8 cellular contexts compared by ENCODE assay signal in genomic region chr11:66639066-66639813, GRCh38. TPM values are rescaled to one million over a fixed set of nuclear protein-coding genes. Genes with fewer than 3 reads are reported as not detected.
DNase-seq lines count a peak whose midpoint lies in the region; ATAC-seq and TF ChIP-seq lines count a peak whose summit lies in the region.

No MANE protein-coding gene starts in this region.

- TF ChIP-seq CTCF in PC-9 (conservative IDR thresholded peaks at IDR 0.05), result no peak
- no peak for TF ChIP-seq CTCF in lower leg skin (IDR thresholded peaks at IDR 0.05)

- peak; percentile 49 for DNase-seq in activated naive CD4-positive, alpha-beta T cell treated with anti-CD3 and anti-CD28 coated beads for 36 hours
- no peak for DNase-seq in activated naive CD4-positive, alpha-beta T cell treated with Interleukin-2 at 50 U/mL for 16 hours
- DNase-seq in PC-9 (no peak), lower leg skin (ENCODE audit: low spot score in 2 of 2) (peak in 1 of 2 donors; percentile 39)
- DNase-seq in central memory CD8-positive, alpha-beta T cell (ENCODE audit: low spot score in 2 of 2), result peak in 1 of 2 donors; percentile 20

- H3K27ac ChIP-seq in PC-9 (peak overlapping the region; percentile 68), temporal lobe (ENCODE audit: low read depth, low read length) (peak overlapping the region; percentile 81)

- no peaks in the 10 kb centered on the region for H3K27me3 ChIP-seq in PC-9 (ENCODE audit: insufficient read depth, low read depth)

- peaks cover 70% of the 10 kb centered on the region for H3K36me3 Mint-ChIP-seq in activated naive CD4-positive, alpha-beta T cell treated with anti-CD3 and anti-CD28 coated beads for 36 hours (ENCODE audit: low read depth)
- peaks cover 73% of the 10 kb centered on the region for H3K36me3 Mint-ChIP-seq in central memory CD8-positive, alpha-beta T cell (ENCODE audit: insufficient read depth)

- peak; percentile 15 for ATAC-seq in central memory CD8-positive, alpha-beta T cell (replicated peaks; ENCODE audit: extremely low read depth, poor library complexity, severe bottlenecking)
- ATAC-seq in HG03378 (IDR thresholded peaks at IDR 0.05; ENCODE audit: unreplicated experiment) (no peak), HG02884 (IDR thresholded peaks at IDR 0.05; ENCODE audit: unreplicated experiment) (no peak)

- H3K4me3 ChIP-seq in PC-9 (peak overlapping the region; percentile 92), lower leg skin (ENCODE audit: low read depth, poor library complexity, severe bottlenecking) (peak overlapping the region; percentile 68)

- H2AFZ ChIP-seq in PC-9, result peak overlapping the region; percentile 68

- no peaks in the 10 kb centered on the region for H3K9me3 Mint-ChIP-seq in activated naive CD4-positive, alpha-beta T cell treated with anti-CD3 and anti-CD28 coated beads for 36 hours
- H3K9me3 Mint-ChIP-seq in central memory CD8-positive, alpha-beta T cell, result no peaks in the 10 kb centered on the region

- peaks cover 38% of the 10 kb centered on the region for H3K4me1 ChIP-seq in PC-9 (replicated peaks; ENCODE audit: insufficient read depth)

- no peaks in the 10 kb centered on the region for H3K27me3 Mint-ChIP-seq in activated naive CD4-positive, alpha-beta T cell treated with anti-CD3 and anti-CD28 coated beads for 36 hours (ENCODE audit: low read depth)
- H3K27me3 Mint-ChIP-seq in central memory CD8-positive, alpha-beta T cell, result no peaks in the 10 kb centered on the region

- POLR2A ChIA-PET in PC-9 (lab: Charles Lee; ENCODE audit: unreplicated experiment), result interaction anchor here (0.6 to 2.1 kb wide), 3 partner anchors 23 to 113 kb away, joined by 4 to 18 read pairs (median 16); partner anchors contain the start of gene RBM14

- WGBS in lower leg skin, 2 donors, result 4 to 5% methylated on average over 27 of the region's 27 CpGs

- peaks cover 65% of the 10 kb centered on the region for H3F3A ChIP-seq in PC-9 (ENCODE audit: insufficient read depth, low read depth)

- H3K27ac Mint-ChIP-seq in activated naive CD4-positive, alpha-beta T cell treated with anti-CD3 and anti-CD28 coated beads for 36 hours, result peak overlapping the region; percentile 96
- H3K27ac Mint-ChIP-seq in central memory CD8-positive, alpha-beta T cell (ENCODE audit: low read depth), result peak overlapping the region; percentile 96

- H3K4me3 Mint-ChIP-seq in activated naive CD4-positive, alpha-beta T cell treated with anti-CD3 and anti-CD28 coated beads for 36 hours, result peak overlapping the region; percentile 95
- H3K4me3 Mint-ChIP-seq in central memory CD8-positive, alpha-beta T cell, result peak overlapping the region; percentile 99

- CTCF ChIA-PET in activated naive CD4-positive, alpha-beta T cell treated with anti-CD3 and anti-CD28 coated beads for 36 hours (lab: Charles Lee), result interaction anchor here (0.9 to 2.4 kb wide), 6 partner anchors 10 to 327 kb away, joined by 3 to 14 read pairs (median 6); partner anchors contain the start of genes CCDC87, CCS, RBM14 and RBM4B
- CTCF ChIA-PET in PC-9 (lab: Charles Lee), result interaction anchor here (0.7 to 1.4 kb wide), 2 partner anchors 87 to 201 kb away, joined by 3 to 20 read pairs; partner anchors contain the start of gene MRPL11

- H3K9me2 ChIP-seq in PC-9 (ENCODE audit: insufficient read depth), result no peaks in the 10 kb centered on the region

- peaks cover 69% of the 10 kb centered on the region for H3K4me1 Mint-ChIP-seq in activated naive CD4-positive, alpha-beta T cell treated with anti-CD3 and anti-CD28 coated beads for 36 hours (ENCODE audit: low read depth)
- peaks cover 67% of the 10 kb centered on the region for H3K4me1 Mint-ChIP-seq in central memory CD8-positive, alpha-beta T cell

- H3K79me2 ChIP-seq in PC-9 (ENCODE audit: low read depth), result peaks cover 96% of the 10 kb centered on the region

- peaks cover 43% of the 10 kb centered on the region for H3K36me3 ChIP-seq in PC-9 (ENCODE audit: low read depth)

- TSS peak; percentile 63 for BruUV-seq in PC-9 (replicated peaks; lab: Mats Ljungman, UMichigan)

- no peaks in the 10 kb centered on the region for H3K9me3 ChIP-seq in PC-9 (ENCODE audit: insufficient read depth, low read depth)

- intact Hi-C loops in activated naive CD4-positive, alpha-beta T cell treated with anti-CD3 and anti-CD28 coated beads for 36 hours (cut with micrococcal nuclease), result loop anchor here (5.0 kb wide), 1 partner anchor 232 kb away; no protein-coding TSS in a partner anchor
- intact Hi-C loops in PC-9 (cut with micrococcal nuclease; ENCODE audit: unreplicated experiment) (no loop called here), lower leg skin (cut with DNase I; ENCODE audit: low total_unique reads) (no loop called here)

- TF ChIP-seq POLR2A in lower leg skin (IDR thresholded peaks at IDR 0.05), result no peak

- H4K20me1 ChIP-seq in PC-9 (ENCODE audit: insufficient read depth), result peaks cover 56% of the 10 kb centered on the region

- H3K4me2 ChIP-seq in PC-9, result peak overlapping the region; percentile 87

RNA-seq across cellular contexts. Expression of gene RBM4, which starts 0.7 kb away (rescaled TPM):
- total RNA-seq in activated naive CD4-positive, alpha-beta T cell treated with anti-CD3 and anti-CD28 coated beads for 36 hours, result 10 to 100 TPM; 85.9 to 98.1 TPM
- total RNA-seq in PC-9 (2021) (131 and 140 TPM in 2 replicates), lower leg skin (10 to 100 TPM; 59.2 to 96.6 (median 76.0) TPM), temporal lobe (119 TPM)

RNA-seq across cellular contexts. Expression of gene RBM14, which starts 22.8 kb away (rescaled TPM):
- total RNA-seq in activated naive CD4-positive, alpha-beta T cell treated with anti-CD3 and anti-CD28 coated beads for 36 hours, result 100 to 1,000 TPM; 160 to 173 TPM
- total RNA-seq in PC-9 (2021) (108 and 112 TPM in 2 replicates), lower leg skin (10 to 100 TPM; 35.8 to 47.4 (median 44.6) TPM), temporal lobe (25.8 TPM)

RNA-seq across cellular contexts. Expression of gene RBM4B, which starts 38.4 kb away (rescaled TPM):
- 10 to 100 TPM; 10.9 to 11.7 TPM for total RNA-seq in activated naive CD4-positive, alpha-beta T cell treated with anti-CD3 and anti-CD28 coated beads for 36 hours
- total RNA-seq in PC-9 (2021), result 17.8 and 24.8 TPM in 2 replicates
- total RNA-seq in lower leg skin, result 10 to 100 TPM in 2 of 4 donors, 1 to 10 TPM in 2; 8.6 to 18.0 (median 12.2) TPM
- 72.5 TPM for total RNA-seq in temporal lobe

RNA-seq across cellular contexts. Expression of gene CCS, which starts 46.3 kb away (rescaled TPM):
- total RNA-seq in activated naive CD4-positive, alpha-beta T cell treated with anti-CD3 and anti-CD28 coated beads for 36 hours, result 10 to 100 TPM; 22.6 to 22.8 TPM
- total RNA-seq in PC-9 (2021) (47.2 and 61.0 TPM in 2 replicates), lower leg skin (10 to 100 TPM; 13.7 to 24.2 (median 15.2) TPM), temporal lobe (13.5 TPM)

RNA-seq across cellular contexts. Expression of gene CCDC87, which starts 46.4 kb away (rescaled TPM):
- total RNA-seq in activated naive CD4-positive, alpha-beta T cell treated with anti-CD3 and anti-CD28 coated beads for 36 hours, result under 1 TPM; 0.07 to 0.12 TPM
- 0.83 and 1.0 TPM in 2 replicates for total RNA-seq in PC-9 (2021)
- total RNA-seq in lower leg skin, result under 1 TPM; 0.11 to 0.42 (median 0.25) TPM
- total RNA-seq in temporal lobe, result 0.25 TPM
